In the genomic region with DNA sequence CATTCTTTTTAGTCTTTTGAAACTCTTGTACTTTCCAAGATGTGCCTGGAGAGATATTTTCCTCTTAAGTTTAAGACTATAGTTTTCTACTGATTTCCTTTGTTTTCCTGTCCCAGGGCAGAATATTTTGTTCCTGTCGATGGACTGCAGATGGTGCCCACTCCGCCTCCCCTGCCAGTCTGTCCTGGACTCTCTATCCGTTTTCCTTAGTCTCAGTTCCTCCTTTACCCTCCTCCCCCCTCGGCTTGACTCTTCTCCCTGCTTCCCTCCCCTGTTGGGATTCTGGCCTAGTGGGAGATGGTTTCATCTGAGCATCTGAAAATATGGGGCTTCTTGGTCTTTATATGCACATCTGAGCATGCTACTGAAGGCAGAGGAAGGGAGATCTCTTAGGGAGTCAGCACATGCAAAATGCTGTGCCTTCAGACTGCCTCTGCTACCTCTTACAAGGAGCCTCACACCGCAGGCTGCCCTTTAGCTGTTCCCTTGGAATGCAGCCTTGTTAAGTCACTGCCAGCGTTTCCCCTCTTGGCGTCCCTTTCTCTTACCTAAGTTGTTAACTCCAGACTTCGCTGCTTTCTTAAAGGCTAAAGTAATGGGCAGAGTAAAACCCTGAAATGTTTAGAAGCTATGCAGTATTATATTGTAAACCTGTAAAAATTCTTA, we compare ENCODE assay signal across 11 cellular contexts. TPM values are rescaled to one million over a fixed set of nuclear protein-coding genes. Genes with fewer than 3 reads are reported as not detected.
DNase-seq lines count a peak whose midpoint lies in the region; TF ChIP-seq lines count a peak whose summit lies in the region.
"Had no signal": no experiment of that assay in that cellular context is flagged by ENCODE, and none has a peak within 500 bp of the region (broad histone marks: within the 10 kb centered on the region; RNA-seq: fewer than 3 reads in every experiment).

No MANE protein-coding gene starts in this region.

- H3K4me1 ChIP-seq in adipocyte (ENCODE audit: control insufficient read depth, insufficient read depth, low read length) (peaks cover 23% of the 10 kb centered on the region), stomach smooth muscle (ENCODE audit: control insufficient read depth, insufficient read depth, low read length) (peaks cover 84% of the 10 kb centered on the region), osteoblast (ENCODE audit: insufficient read depth, low read length) (no peaks in the 10 kb centered on the region)
- H3K4me1 ChIP-seq: colonic mucosa had no signal

- peak overlapping the region; percentile 88 for H3K27ac Mint-ChIP-seq in T-helper 2 cell treated with Interferon-gamma antibody and Interleukin-4, amounts not matched to agents 5 μg/mL and 100 μg/mL, for 36 hours

- no peaks in the 10 kb centered on the region for H3K9me3 Mint-ChIP-seq in T-helper 2 cell treated with Interferon-gamma antibody and Interleukin-4, amounts not matched to agents 5 μg/mL and 100 μg/mL, for 36 hours
- H3K9me3 Mint-ChIP-seq: neural crest cell had no signal

- H3K79me2 ChIP-seq in osteoblast (ENCODE audit: insufficient read depth, low read length) = no peaks in the 10 kb centered on the region

- H3K9me3 ChIP-seq in adipocyte (ENCODE audit: control insufficient read depth, low read length) (no peaks in the 10 kb centered on the region), stomach smooth muscle (ENCODE audit: control insufficient read depth in 2 of 2, low read length in 2 of 2) (no peaks in the 10 kb centered on the region), osteoblast (ENCODE audit: low read depth, low read length) (no peaks in the 10 kb centered on the region)
- H3K9me3 ChIP-seq: colonic mucosa had no signal

- no peak for TF ChIP-seq CTCF in osteoblast (IDR thresholded peaks at IDR 0.05; ENCODE audit: extremely low read depth, low read depth, low read length)

- peaks cover 6% of the 10 kb centered on the region for H3K36me3 Mint-ChIP-seq in T-helper 2 cell treated with Interferon-gamma antibody and Interleukin-4, amounts not matched to agents 5 μg/mL and 100 μg/mL, for 36 hours (ENCODE audit: low read depth)

- no peak for DNase-seq in T-helper 2 cell treated with Interferon-gamma antibody and Interleukin-4, amounts not matched to agents 5 μg/mL and 100 μg/mL, for 36 hours (ENCODE audit: low spot score)
- DNase-seq in T-helper 2 cell (no peak), adipocyte (ENCODE audit: low read depth) (peak; percentile 19), kidney tubule cell (ENCODE audit: low spot score) (peak; percentile 62), osteoblast (ENCODE audit: insufficient read length, low spot score, missing footprints) (no peak), NCI-H1417 treated with DMSO at 0.1 percent for 48 hours (lab: John Stamatoyannopoulos, UW) (no peak), NCI-H1092 (lab: John Stamatoyannopoulos, UW) (no peak)
- DNase-seq: colonic mucosa, T-helper 9 cell had no signal

- peak overlapping the region; percentile 86 for H3K27ac ChIP-seq in stomach smooth muscle (ENCODE audit: low read length)
- no peak overlapping the region for H3K27ac ChIP-seq in osteoblast (ENCODE audit: low read depth, low read length)

- peaks cover 57% of the 10 kb centered on the region for H3K4me1 Mint-ChIP-seq in T-helper 2 cell treated with Interferon-gamma antibody and Interleukin-4, amounts not matched to agents 5 μg/mL and 100 μg/mL, for 36 hours (ENCODE audit: low read depth)

- no peaks in the 10 kb centered on the region for H3K27me3 Mint-ChIP-seq in T-helper 2 cell treated with Interferon-gamma antibody and Interleukin-4, amounts not matched to agents 5 μg/mL and 100 μg/mL, for 36 hours (ENCODE audit: low read depth)

- H3K36me3 ChIP-seq in adipocyte (ENCODE audit: control insufficient read depth, insufficient read depth, low read length, severe bottlenecking) (no peaks in the 10 kb centered on the region), stomach smooth muscle (ENCODE audit: control insufficient read depth in 2 of 2, insufficient read depth in 2 of 2, low read length in 2 of 2) (no peaks in the 10 kb centered on the region), osteoblast (ENCODE audit: insufficient read depth, low read length) (no peaks in the 10 kb centered on the region)
- H3K36me3 ChIP-seq: colonic mucosa had no signal

- H3K9ac ChIP-seq in adipocyte (ENCODE audit: low read length) = no peak overlapping the region
- peak overlapping the region; percentile 37 to 48 for H3K9ac ChIP-seq in stomach smooth muscle (ENCODE audit: low read length in 2 of 2)

- peak overlapping the region; percentile 37 for H3K4me3 Mint-ChIP-seq in T-helper 2 cell treated with Interferon-gamma antibody and Interleukin-4, amounts not matched to agents 5 μg/mL and 100 μg/mL, for 36 hours

- H2AFZ ChIP-seq in osteoblast (ENCODE audit: low read length) = no peak overlapping the region

- no peak overlapping the region for H3K4me2 ChIP-seq in osteoblast (ENCODE audit: insufficient read depth, low read length)

- peaks cover 24% of the 10 kb centered on the region for H3K27me3 ChIP-seq in adipocyte (replicated peaks; ENCODE audit: control insufficient read depth, insufficient read depth, low read length)
- H3K27me3 ChIP-seq in stomach smooth muscle (ENCODE audit: control insufficient read depth in 1 of 2, insufficient read depth in 2 of 2, low read length in 2 of 2) = no peaks in the 10 kb centered on the region
- peaks cover 5% of the 10 kb centered on the region for H3K27me3 ChIP-seq in osteoblast (ENCODE audit: insufficient read depth, low read length)
- H3K27me3 ChIP-seq: colonic mucosa had no signal

- no peaks in the 10 kb centered on the region for H4K20me1 ChIP-seq in osteoblast (ENCODE audit: insufficient read depth, low read length)

- no peak overlapping the region for H3K4me3 ChIP-seq in adipocyte (ENCODE audit: low read length)
- H3K4me3 ChIP-seq in stomach smooth muscle (ENCODE audit: low read length in 2 of 2) = peak overlapping the region; percentile 33 to 62
- H3K4me3 ChIP-seq in osteoblast (ENCODE audit: insufficient read depth, low read length) = no peak overlapping the region
- H3K4me3 ChIP-seq: colonic mucosa had no signal

RNA-seq across cellular contexts. Expression of a gene that starts 49.6 kb away (rescaled TPM):
- total RNA-seq in osteoblast = under 0.01 and 0.88 TPM in 2 replicates

Comparison
In these comparisons a context has a peak if more than half of its experiments do, and no peak if none do; other contexts are left out.
1. DNase-seq: peak in adipocyte (single experiment) and kidney tubule cell (single experiment); none in T-helper 2 cell treated with Interferon-gamma antibody and Interleukin-4, amounts not matched to agents 5 μg/mL and 100 μg/mL, for 36 hours (single experiment), T-helper 2 cell (0 of 5), osteoblast (single experiment), NCI-H1417 treated with DMSO at 0.1 percent for 48 hours (single experiment) and NCI-H1092 (single experiment).
2. H3K4me3 ChIP-seq: peak in stomach smooth muscle (2 of 2); none in adipocyte (single experiment) and osteoblast (single experiment).